6 cellular contexts compared by ENCODE assay signal in the genomic region with DNA sequence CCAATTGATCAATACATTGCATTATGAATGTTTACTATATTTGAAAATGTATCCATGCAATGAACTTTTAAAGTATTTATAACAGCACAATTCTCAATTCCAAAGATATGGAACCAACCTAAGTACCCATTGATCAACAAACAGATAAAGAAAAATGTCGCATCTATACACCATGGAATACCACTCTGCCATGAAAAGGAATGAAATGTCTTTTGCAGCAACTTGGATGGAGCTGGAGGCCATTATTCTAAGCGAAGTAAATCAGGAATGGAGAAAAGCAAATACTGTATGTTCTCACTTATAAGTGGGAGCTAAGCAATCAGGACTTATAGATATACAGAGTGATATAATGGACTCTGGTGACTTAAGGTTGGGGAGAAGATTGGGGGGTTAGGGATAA.
"Had no signal": no experiment of that assay in that cellular context is flagged by ENCODE, and none has a peak within 500 bp of the region (broad histone marks: within the 10 kb centered on the region; RNA-seq: fewer than 3 reads in every experiment).

No MANE protein-coding gene starts in this region.

- H3K4me2 ChIP-seq: KMS-11 had no signal

- DNase-seq: IMR-90, KBM-7, KG1 had no signal

- ATAC-seq: HepG2 had no signal

- H3K9ac ChIP-seq: KMS-11 had no signal

- H3K27ac ChIP-seq: HL-60, KMS-11 had no signal

- FAIRE-seq: HepG2 had no signal
